In genomic region chr4:81482344-81482743, GRCh38 we compare ENCODE assay signal across 26 cellular contexts. TPM values are rescaled to one million over a fixed set of nuclear protein-coding genes. Genes with fewer than 3 reads are reported as not detected.
A peak's percentile ranks its signal among the peaks of the same experiment; 100 is the strongest.
DNase-seq lines count a peak whose midpoint lies in the region; ATAC-seq lines count a peak whose summit lies in the region.
"Had no signal": no experiment of that assay in that cellular context is flagged by ENCODE, and none has a peak within 500 bp of the region (broad histone marks: within the 10 kb centered on the region; RNA-seq: fewer than 3 reads in every experiment).

No MANE protein-coding gene starts in this region.

- H3K27me3 Mint-ChIP-seq in memory B cell, result no peaks in the 10 kb centered on the region
- no peaks in the 10 kb centered on the region for H3K27me3 Mint-ChIP-seq in activated naive CD4-positive, alpha-beta T cell treated with anti-CD3 and anti-CD28 coated beads, Interleukin-2, amount 10 ng/mL, durations not matched to agents 7 days and 5 days
- H3K27me3 Mint-ChIP-seq: activated naive CD4-positive, alpha-beta T cell treated with anti-CD3 and anti-CD28 coated beads, Interleukin-2, amount 50 U/mL, for 24 hours; activated T-helper 17 cell treated with anti-CD3 and anti-CD28 coated beads, Interleukin-2, amount 50 U/mL, for 72 hours; stimulated activated naive CD8-positive, alpha-beta T cell treated with anti-CD3 and anti-CD28 coated beads, Interleukin-15, Interleukin-2, amounts not matched to agents 100 ng/mL and 50 ng/mL, for 24 hours had no signal

- H3K27ac Mint-ChIP-seq in memory B cell, result peak overlapping the region; percentile 21
- no peak overlapping the region for H3K27ac Mint-ChIP-seq in activated naive CD4-positive, alpha-beta T cell treated with anti-CD3 and anti-CD28 coated beads, Interleukin-2, amount 10 ng/mL, durations not matched to agents 7 days and 5 days
- H3K27ac Mint-ChIP-seq: activated naive CD4-positive, alpha-beta T cell treated with anti-CD3 and anti-CD28 coated beads, Interleukin-2, amount 50 U/mL, for 24 hours; activated T-helper 17 cell treated with anti-CD3 and anti-CD28 coated beads, Interleukin-2, amount 50 U/mL, for 72 hours; brain; stimulated activated naive CD8-positive, alpha-beta T cell treated with anti-CD3 and anti-CD28 coated beads, Interleukin-15, Interleukin-2, amounts not matched to agents 100 ng/mL and 50 ng/mL, for 24 hours; T-helper 17 cell had no signal

- H3K4me3 Mint-ChIP-seq in memory B cell, result no peak overlapping the region
- H3K4me3 Mint-ChIP-seq in activated naive CD4-positive, alpha-beta T cell treated with anti-CD3 and anti-CD28 coated beads, Interleukin-2, amount 10 ng/mL, durations not matched to agents 7 days and 5 days, result no peak overlapping the region
- H3K4me3 Mint-ChIP-seq: activated naive CD4-positive, alpha-beta T cell treated with anti-CD3 and anti-CD28 coated beads, Interleukin-2, amount 50 U/mL, for 24 hours; activated T-helper 17 cell treated with anti-CD3 and anti-CD28 coated beads, Interleukin-2, amount 50 U/mL, for 72 hours; brain; stimulated activated naive CD8-positive, alpha-beta T cell treated with anti-CD3 and anti-CD28 coated beads, Interleukin-15, Interleukin-2, amounts not matched to agents 100 ng/mL and 50 ng/mL, for 24 hours; T-helper 17 cell had no signal

- intact Hi-C loops in cardiac septum (cut with DNase I), result no loop called here

- CTCF ChIA-PET in activated naive CD4-positive, alpha-beta T cell treated with anti-CD3 and anti-CD28 coated beads, Interleukin-2, amount 10 ng/mL, durations not matched to agents 7 days and 5 days (lab: Charles Lee), result interaction anchor here (1.4 kb wide), 1 partner anchor 9 kb away, joined by 3 read pairs; no protein-coding TSS in a partner anchor

- peaks cover 9% of the 10 kb centered on the region for H3K4me1 Mint-ChIP-seq in memory B cell
- no peaks in the 10 kb centered on the region for H3K4me1 Mint-ChIP-seq in activated naive CD4-positive, alpha-beta T cell treated with anti-CD3 and anti-CD28 coated beads, Interleukin-2, amount 10 ng/mL, durations not matched to agents 7 days and 5 days
- H3K4me1 Mint-ChIP-seq: activated T-helper 17 cell treated with anti-CD3 and anti-CD28 coated beads, Interleukin-2, amount 50 U/mL, for 72 hours; brain; T-helper 17 cell had no signal

- H3K9me3 Mint-ChIP-seq in memory B cell, result no peaks in the 10 kb centered on the region
- no peaks in the 10 kb centered on the region for H3K9me3 Mint-ChIP-seq in activated naive CD4-positive, alpha-beta T cell treated with anti-CD3 and anti-CD28 coated beads, Interleukin-2, amount 10 ng/mL, durations not matched to agents 7 days and 5 days
- H3K9me3 Mint-ChIP-seq: activated naive CD4-positive, alpha-beta T cell treated with anti-CD3 and anti-CD28 coated beads, Interleukin-2, amount 50 U/mL, for 24 hours; activated T-helper 17 cell treated with anti-CD3 and anti-CD28 coated beads, Interleukin-2, amount 50 U/mL, for 72 hours had no signal

- no peaks in the 10 kb centered on the region for H3K36me3 Mint-ChIP-seq in memory B cell
- no peaks in the 10 kb centered on the region for H3K36me3 Mint-ChIP-seq in activated naive CD4-positive, alpha-beta T cell treated with anti-CD3 and anti-CD28 coated beads, Interleukin-2, amount 10 ng/mL, durations not matched to agents 7 days and 5 days
- H3K36me3 Mint-ChIP-seq: activated naive CD4-positive, alpha-beta T cell treated with anti-CD3 and anti-CD28 coated beads, Interleukin-2, amount 50 U/mL, for 24 hours; brain had no signal

- DNase-seq in Ammon's horn (ENCODE audit: low spot score) (peak; percentile 70), GDM1 (lab: John Stamatoyannopoulos, UW) (peak; percentile 68), UCSD-AML1 (lab: John Stamatoyannopoulos, UW; ENCODE audit: unreplicated experiment) (peak; percentile 31), memory B cell (ENCODE audit: low spot score in 2 of 2) (no peak), cardiac septum (ENCODE audit: low spot score) (no peak)
- DNase-seq in activated naive CD4-positive, alpha-beta T cell treated with anti-CD3 and anti-CD28 coated beads, Interleukin-2, amount 10 ng/mL, durations not matched to agents 7 days and 5 days, result no peak
- no peak for DNase-seq in stimulated activated CD4-positive, alpha-beta T cell treated with anti-CD3 and anti-CD28 coated beads, Interleukin-2, amount 100 ng/mL, for 48 hours
- no peak for DNase-seq in activated naive CD4-positive, alpha-beta T cell (lab: John Stamatoyannopoulos, UW)
- DNase-seq: activated CD4-positive, alpha-beta T cell treated with anti-CD3 and anti-CD28 coated beads for 48 hours; amniotic stem cell; DMS79; dorsolateral prefrontal cortex; esophagus squamous epithelium; foreskin keratinocyte; IMR-90; mammary epithelial cell; NCI-H1105; NCI-H187; NCI-H446 treated with DMSO at 0.1 percent for 48 hours; PC-9; stimulated activated CD4-positive, alpha-beta T cell treated with anti-CD3 and anti-CD28 coated beads, Interleukin-1b, Interleukin-23, amount 100 ng/mL, for 48 hours; T-helper 17 cell had no signal

- ATAC-seq in memory B cell (ENCODE audit: low read depth), result no peak
- ATAC-seq: activated T-helper 17 cell treated with anti-CD3 and anti-CD28 coated beads, Interleukin-2, amount 50 U/mL, for 72 hours; foreskin keratinocyte; T-helper 17 cell had no signal

RNA-seq across cellular contexts. Expression of gene RASGEF1B, which starts 10.6 kb away (rescaled TPM):
- 2.4 TPM for total RNA-seq in cardiac septum

Comparison
In these comparisons a context has a peak if more than half of its experiments do, and no peak if none do; other contexts are left out.
1. DNase-seq: peak in Ammon's horn (single experiment), GDM1 (single experiment) and UCSD-AML1 (single experiment); none in memory B cell (0 of 2), activated naive CD4-positive, alpha-beta T cell treated with anti-CD3 and anti-CD28 coated beads, Interleukin-2, amount 10 ng/mL, durations not matched to agents 7 days and 5 days (single experiment), stimulated activated CD4-positive, alpha-beta T cell treated with anti-CD3 and anti-CD28 coated beads, Interleukin-2, amount 100 ng/mL, for 48 hours (0 of 2), cardiac septum (single experiment) and activated naive CD4-positive, alpha-beta T cell (0 of 4).